ENCODE assay signal across 25 cellular contexts in genomic region chr10:78346721-78347120, GRCh38.
A peak's percentile ranks its signal among the peaks of the same experiment; 100 is the strongest.
DNase-seq lines count a peak whose midpoint lies in the region; ATAC-seq and TF ChIP-seq lines count a peak whose summit lies in the region.
"Had no signal": no experiment of that assay in that cellular context is flagged by ENCODE, and none has a peak within 500 bp of the region (broad histone marks: within the 10 kb centered on the region; RNA-seq: fewer than 3 reads in every experiment).

No MANE protein-coding gene starts in this region.

- peak; percentile 27 for DNase-seq in activated effector memory CD4-positive, alpha-beta T cell treated with anti-CD3 and anti-CD28 coated beads, Interleukin-2, amount 50 U/mL, for 16 hours
- no peak for DNase-seq in activated effector memory CD4-positive, alpha-beta T cell treated with Interleukin-2 at 50 U/mL for 16 hours
- peak; percentile 17 for DNase-seq in coronary artery (ENCODE audit: low spot score)
- peak; percentile 8 for DNase-seq in spleen
- no peak for DNase-seq in effector memory CD8-positive, alpha-beta T cell
- DNase-seq in activated CD8-positive, alpha-beta memory T cell treated with anti-CD3 and anti-CD28 coated beads, Interleukin-2, amount 50 U/mL, for 48 hours: no peak
- DNase-seq: ACHN; BE2C; C1 segment of cervical spinal cord; CD4-positive, alpha-beta memory T cell; CD4-positive, CD25-positive, alpha-beta regulatory T cell; CD8-positive, alpha-beta memory T cell; COR-L47; DMS 273 treated with DMSO at 0.1 percent for 48 hours; DMS153; DMS53; DMS79; DND-41; EL; GDM1 had no signal

- no peak for TF ChIP-seq POLR2A in spleen (IDR thresholded peaks at IDR 0.05)

- 89 to 97% (median 94%) methylated on average over 1 of the region's 1 CpG for WGBS in spleen, 5 donors

- no peak for ATAC-seq in effector memory CD8-positive, alpha-beta T cell (replicated peaks)
- ATAC-seq in HG02571 (IDR thresholded peaks at IDR 0.05; ENCODE audit: unreplicated experiment): no peak
- ATAC-seq: GM12878 had no signal

- peaks cover 7 to 59% of the 10 kb centered on the region in 2 donors for H3K27me3 Mint-ChIP-seq in effector memory CD8-positive, alpha-beta T cell

- no peaks in the 10 kb centered on the region for H3K9me3 Mint-ChIP-seq in effector memory CD8-positive, alpha-beta T cell
- H3K9me3 Mint-ChIP-seq: CD8-positive, alpha-beta memory T cell had no signal

- no peak overlapping the region for H3K4me3 Mint-ChIP-seq in effector memory CD8-positive, alpha-beta T cell
- H3K4me3 Mint-ChIP-seq: CD14-positive monocyte; CD4-positive, alpha-beta memory T cell; CD4-positive, CD25-positive, alpha-beta regulatory T cell; CD8-positive, alpha-beta memory T cell had no signal

- no peaks in the 10 kb centered on the region for H3K9me3 ChIP-seq in spleen
- H3K9me3 ChIP-seq: BE2C, BLaER1 had no signal

- H3K27ac Mint-ChIP-seq in effector memory CD8-positive, alpha-beta T cell: no peak overlapping the region
- H3K27ac Mint-ChIP-seq: CD14-positive monocyte; CD4-positive, alpha-beta memory T cell; CD4-positive, CD25-positive, alpha-beta regulatory T cell; CD8-positive, alpha-beta memory T cell had no signal

- no peak overlapping the region for H3K27ac ChIP-seq in coronary artery
- H3K27ac ChIP-seq in spleen: no peak overlapping the region
- H3K27ac ChIP-seq: 22Rv1, BLaER1 had no signal

- H3K36me3 ChIP-seq in spleen: no peaks in the 10 kb centered on the region
- H3K36me3 ChIP-seq: BE2C, BLaER1 had no signal

- H3K4me3 ChIP-seq in coronary artery: no peak overlapping the region
- no peak overlapping the region for H3K4me3 ChIP-seq in spleen
- H3K4me3 ChIP-seq: BLaER1, GM12878 had no signal

- intact Hi-C loops in spleen (cut with DNase I; ENCODE audit: low total_unique reads): no loop called here

- H3K36me3 Mint-ChIP-seq in effector memory CD8-positive, alpha-beta T cell (ENCODE audit: insufficient read depth): no peaks in the 10 kb centered on the region
- H3K36me3 Mint-ChIP-seq: CD14-positive monocyte; CD4-positive, alpha-beta memory T cell; CD4-positive, CD25-positive, alpha-beta regulatory T cell; CD8-positive, alpha-beta memory T cell had no signal

- no peaks in the 10 kb centered on the region for H3K4me1 Mint-ChIP-seq in effector memory CD8-positive, alpha-beta T cell (ENCODE audit: low read depth in 2 of 2)
- H3K4me1 Mint-ChIP-seq: CD14-positive monocyte; CD4-positive, alpha-beta memory T cell; CD4-positive, CD25-positive, alpha-beta regulatory T cell; CD8-positive, alpha-beta memory T cell had no signal

- H3K27me3 ChIP-seq in spleen (replicated peaks in 1 of 7): peaks cover 0 to 13% (median 0%) of the 10 kb centered on the region in 7 donors
- H3K27me3 ChIP-seq: BE2C, BLaER1 had no signal

- TF ChIP-seq CTCF in coronary artery (IDR thresholded peaks at IDR 0.05): no peak
- TF ChIP-seq CTCF in spleen (IDR thresholded peaks at IDR 0.05 in 8 of 11, conservative IDR thresholded peaks at IDR 0.05 in 3 of 11): no peak

- H3K4me1 ChIP-seq in spleen: no peaks in the 10 kb centered on the region
- H3K4me1 ChIP-seq: BE2C, BLaER1 had no signal

Comparison
In these comparisons a context has a peak if more than half of its experiments do, and no peak if none do; other contexts are left out.
1. DNase-seq: peak in activated effector memory CD4-positive, alpha-beta T cell treated with anti-CD3 and anti-CD28 coated beads, Interleukin-2, amount 50 U/mL, for 16 hours (single experiment), coronary artery (single experiment) and spleen (single experiment); none in activated effector memory CD4-positive, alpha-beta T cell treated with Interleukin-2 at 50 U/mL for 16 hours (single experiment), effector memory CD8-positive, alpha-beta T cell (0 of 3) and activated CD8-positive, alpha-beta memory T cell treated with anti-CD3 and anti-CD28 coated beads, Interleukin-2, amount 50 U/mL, for 48 hours (single experiment).